15 cellular contexts compared by ENCODE assay signal in genomic region chr16:90101332-90101731, GRCh38. TPM values are rescaled to one million over a fixed set of nuclear protein-coding genes. Genes with fewer than 3 reads are reported as not detected.
DNase-seq lines count a peak whose midpoint lies in the region; ATAC-seq and TF ChIP-seq lines count a peak whose summit lies in the region.
"Not testable (repeated sequence)": the region's sequence is repeated elsewhere in the genome, so short reads cannot be mapped to it uniquely, and the experiment has no call there.
"Had no signal": no experiment of that assay in that cellular context is flagged by ENCODE, and none has a peak within 500 bp of the region (broad histone marks: within the 10 kb centered on the region; RNA-seq: fewer than 3 reads in every experiment).

No MANE protein-coding gene starts in this region.

- not testable (repeated sequence) for TF ChIP-seq CTCF in psoas muscle (IDR thresholded peaks at IDR 0.05)

- not testable (repeated sequence) for H3K4me3 Mint-ChIP-seq in activated CD4-positive, alpha-beta T cell treated with anti-CD3 and anti-CD28 coated beads, Interleukin-2, amount 10 ng/mL, durations not matched to agents 24 days and 14 days; stimulated activated memory B cell treated with anti-CD40 and anti-IgM and Interleukin-4, amounts not matched to agents 10 μg/mL and 1 μg/mL and 100 μg/mL, for 72 hours

- intact Hi-C loops in activated CD4-positive, alpha-beta T cell treated with anti-CD3 and anti-CD28 coated beads, Interleukin-2, amount 10 ng/mL, durations not matched to agents 24 days and 14 days (cut with micrococcal nuclease); Right ventricle myocardium superior (cut with DNase I); psoas muscle (cut with DNase I): not testable (repeated sequence)

- not testable (repeated sequence) for H3K27ac Mint-ChIP-seq in activated CD4-positive, alpha-beta T cell treated with anti-CD3 and anti-CD28 coated beads, Interleukin-2, amount 10 ng/mL, durations not matched to agents 24 days and 14 days; stimulated activated memory B cell treated with anti-CD40 and anti-IgM and Interleukin-4, amounts not matched to agents 10 μg/mL and 1 μg/mL and 100 μg/mL, for 72 hours

- H3K36me3 Mint-ChIP-seq in activated CD4-positive, alpha-beta T cell treated with anti-CD3 and anti-CD28 coated beads, Interleukin-2, amount 10 ng/mL, durations not matched to agents 24 days and 14 days (ENCODE audit: low read depth); stimulated activated memory B cell treated with anti-CD40 and anti-IgM and Interleukin-4, amounts not matched to agents 10 μg/mL and 1 μg/mL and 100 μg/mL, for 72 hours: not testable (repeated sequence)

- 61 to 76% (median 66%) methylated on average over 9 to 10 of the region's 11 CpGs for WGBS in psoas muscle, 3 donors

- not testable (repeated sequence) for H3K27ac ChIP-seq in psoas muscle

- peak; percentile 56 for DNase-seq in activated CD4-positive, alpha-beta T cell treated with anti-CD3 and anti-CD28 coated beads, Interleukin-2, amount 10 ng/mL, durations not matched to agents 24 days and 14 days
- not testable (repeated sequence) for DNase-seq in Right ventricle myocardium superior
- DNase-seq in left lobe of liver (ENCODE audit: low spot score) (peak; percentile 50), psoas muscle (peak in 1 of 2 donors; percentile 11)

- H3K27me3 ChIP-seq in psoas muscle (ENCODE audit: insufficient read depth in 3 of 3, low read length in 2 of 3): not testable (repeated sequence)

- not testable (repeated sequence) for H3K4me1 Mint-ChIP-seq in activated CD4-positive, alpha-beta T cell treated with anti-CD3 and anti-CD28 coated beads, Interleukin-2, amount 10 ng/mL, durations not matched to agents 24 days and 14 days; stimulated activated memory B cell treated with anti-CD40 and anti-IgM and Interleukin-4, amounts not matched to agents 10 μg/mL and 1 μg/mL and 100 μg/mL, for 72 hours

- H3K9me3 ChIP-seq in psoas muscle: not testable (repeated sequence)

- H3K36me3 ChIP-seq in psoas muscle (ENCODE audit: insufficient read depth in 1 of 2, low read depth in 1 of 2): not testable (repeated sequence)

- not testable (repeated sequence) for H3K4me3 ChIP-seq in psoas muscle

- H3K4me1 ChIP-seq in psoas muscle: not testable (repeated sequence)

- H3K9me3 Mint-ChIP-seq in activated CD4-positive, alpha-beta T cell treated with anti-CD3 and anti-CD28 coated beads, Interleukin-2, amount 10 ng/mL, durations not matched to agents 24 days and 14 days; stimulated activated memory B cell treated with anti-CD40 and anti-IgM and Interleukin-4, amounts not matched to agents 10 μg/mL and 1 μg/mL and 100 μg/mL, for 72 hours: not testable (repeated sequence)

- ATAC-seq in Right ventricle myocardium superior (ENCODE audit: poor library complexity) (peak; percentile 7), psoas muscle (peak in 3 of 4 donors; percentile 34 to 55 (median 48))
- ATAC-seq in left lobe of liver: not testable (repeated sequence)
- peak; percentile 29 for ATAC-seq in stimulated activated memory B cell treated with anti-CD40 and anti-IgM and Interleukin-4, amounts not matched to agents 10 μg/mL and 1 μg/mL and 100 μg/mL, for 72 hours

- H3K27me3 Mint-ChIP-seq in activated CD4-positive, alpha-beta T cell treated with anti-CD3 and anti-CD28 coated beads, Interleukin-2, amount 10 ng/mL, durations not matched to agents 24 days and 14 days: not testable (repeated sequence)
- peaks cover 31% of the 10 kb centered on the region for H3K27me3 Mint-ChIP-seq in stimulated activated memory B cell treated with anti-CD40 and anti-IgM and Interleukin-4, amounts not matched to agents 10 μg/mL and 1 μg/mL and 100 μg/mL, for 72 hours

RNA-seq across cellular contexts. Expression of gene PRDM7, which starts 24.2 kb away (rescaled TPM):
- total RNA-seq in activated CD4-positive, alpha-beta T cell treated with anti-CD3 and anti-CD28 coated beads, Interleukin-2, amount 10 ng/mL, durations not matched to agents 24 days and 14 days: not detected in 2 replicates
- total RNA-seq in Right ventricle myocardium superior (not detected), left lobe of liver (not detected), psoas muscle (not detected)
- not detected for polyA plus RNA-seq in psoas muscle
- total RNA-seq: A172; A673; Caco-2; CD4-positive, CD25-positive, alpha-beta regulatory T cell; CD8-positive, alpha-beta T cell; GM12878; GM23248; H1; H7 had no signal
- polyA plus RNA-seq: BJ; CD4-positive, CD25-positive, alpha-beta regulatory T cell; GM12878; GM23248 had no signal
